In the genomic region with DNA sequence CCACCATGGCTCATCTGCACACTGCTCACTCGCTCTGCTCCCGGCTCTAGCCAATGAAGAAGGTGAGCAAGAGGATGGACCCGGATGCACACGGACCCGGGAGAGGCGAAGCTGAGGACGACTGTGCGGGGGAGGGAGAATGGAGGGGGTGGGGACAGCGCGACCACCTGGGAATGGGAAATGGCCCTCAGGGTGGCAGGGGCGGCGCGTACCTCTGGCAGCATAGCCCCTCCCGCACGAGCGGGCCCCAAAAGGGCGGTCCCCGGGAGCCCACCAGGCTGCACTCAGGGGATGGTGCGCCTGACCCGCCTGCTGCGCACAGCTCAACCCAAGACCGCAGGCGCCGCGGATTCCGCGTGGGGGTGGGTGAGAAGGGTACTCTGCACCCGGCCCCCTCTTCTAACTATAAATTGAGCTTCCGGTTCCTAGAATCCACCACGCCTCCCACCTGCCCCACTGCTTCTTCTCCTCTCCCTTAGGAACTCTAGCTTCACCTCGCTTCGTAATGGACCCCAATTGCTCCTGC, we compare ENCODE assay signal across 8 cellular contexts. TPM values are rescaled to one million over a fixed set of nuclear protein-coding genes. Genes with fewer than 3 reads are reported as not detected.
DNase-seq lines count a peak whose midpoint lies in the region; ATAC-seq, FAIRE-seq and TF ChIP-seq lines count a peak whose summit lies in the region.

No MANE protein-coding gene starts in this region.

- POLR2A ChIA-PET in K562 (lab: Yijun Ruan, JAX) = interaction anchor here (0.7 kb wide), 1 partner anchor 10 kb away, joined by 4 read pairs; no protein-coding TSS in a partner anchor
- POLR2A ChIA-PET in naive thymus-derived CD8-positive, alpha-beta T cell (lab: Charles Lee) = interaction anchor here (1.0 to 2.3 kb wide), 5 partner anchors 14 to 67 kb away, joined by 4 to 8 read pairs (median 5); a partner anchor contains a TSS

- H2AFZ ChIP-seq in K562 (ENCODE audit: low read depth, low read length) = no peak overlapping the region

- intact Hi-C loops in K562 (cut with micrococcal nuclease) = no loop called here
- intact Hi-C loops in transverse colon (cut with DNase I; ENCODE audit: low total_unique reads) = no loop called here

- H3K4me2 ChIP-seq in K562 (ENCODE audit: insufficient read depth, low read length) = peak overlapping the region; percentile 37; the same call in 1 of the 2 replicates

- in situ Hi-C loops in K562 (cut with MboI) (no loop called here), transverse colon (cut with MboI; ENCODE audit: low pct_ligation_motif_present in 1 of 4, low pct_unique_long_range_greater_than_20kb in 1 of 4, low sequenced_read_pairs in 3 of 4) (no loop called here), HAP-1 (cut with MboI; ENCODE audit: low sequenced_read_pairs) (no loop called here)

- peaks cover 5 to 25% (median 7%) of the 10 kb centered on the region in 5 donors for H3K27me3 Mint-ChIP-seq in naive thymus-derived CD8-positive, alpha-beta T cell

- peak overlapping the region; percentile 70 to 90 (median 81) for H3K4me3 Mint-ChIP-seq in naive thymus-derived CD8-positive, alpha-beta T cell

- no peaks in the 10 kb centered on the region for H3K36me3 Mint-ChIP-seq in naive thymus-derived CD8-positive, alpha-beta T cell

- H3K4me3 ChIP-seq in K562 = no peak overlapping the region
- peak overlapping the region in 3 of 4 donors; percentile 25 to 49 (median 30) for H3K4me3 ChIP-seq in transverse colon
- H3K4me3 ChIP-seq in HAP-1 = no peak overlapping the region
- no peak overlapping the region for H3K4me3 ChIP-seq in foreskin fibroblast (ENCODE audit: low read depth in 1 of 2, low read length in 2 of 2)

- H3K4me1 ChIP-seq in K562 (replicated peaks in 1 of 2; ENCODE audit: control insufficient read depth in 2 of 2, insufficient read depth in 2 of 2, low read length in 2 of 2) (peaks cover 0 to 6% of the 10 kb centered on the region in 2 experiments; a peak in 1 of 5 replicates), transverse colon (peaks cover 0 to 11% (median 7%) of the 10 kb centered on the region in 4 donors), HAP-1 (no peaks in the 10 kb centered on the region; the same call in 1 of the 2 replicates)

- no peak overlapping the region for H3K27ac ChIP-seq in K562 (ENCODE audit: extremely low read depth, low read depth, low read length)
- H3K27ac ChIP-seq in transverse colon = peak overlapping the region in 1 of 4 donors; percentile 14

- no peaks in the 10 kb centered on the region for H3K79me2 ChIP-seq in K562 (ENCODE audit: control insufficient read depth, insufficient read depth, low read length)

- no peaks in the 10 kb centered on the region for H3K9me3 ChIP-seq in K562 (replicated peaks; ENCODE audit: control insufficient read depth, insufficient read depth, low read depth, low read length)
- H3K9me3 ChIP-seq in transverse colon = no peaks in the 10 kb centered on the region
- H3K9me3 ChIP-seq in HAP-1 = no peaks in the 10 kb centered on the region

- CTCF ChIA-PET in K562 (lab: Yijun Ruan, JAX; ENCODE audit: low intra/inter-chr PET ratio) = interaction anchor here (0.5 kb wide), 1 partner anchor 24 kb away, joined by 5 read pairs; no protein-coding TSS in a partner anchor

- TF ChIP-seq CTCF in K562 (IDR thresholded peaks at IDR 0.05 in 2 of 3, conservative IDR thresholded peaks at IDR 0.05 in 1 of 3; ENCODE audit: insufficient read depth in 2 of 3, low read depth in 1 of 3, low read length in 3 of 3) (no peak), transverse colon (IDR thresholded peaks at IDR 0.05) (no peak), foreskin fibroblast (IDR thresholded peaks at IDR 0.05; ENCODE audit: low read depth, low read length) (no peak)

- H3K36me3 ChIP-seq in K562 (ENCODE audit: control insufficient read depth, insufficient read depth, low read length) (no peaks in the 10 kb centered on the region), transverse colon (no peaks in the 10 kb centered on the region), HAP-1 (replicated peaks) (no peaks in the 10 kb centered on the region)

- no peak for FAIRE-seq in K562 (lab: Jason Lieb, UNC)

- TF ChIP-seq RAD21 in K562 (CRISPR knock-in tag; conservative IDR thresholded peaks at IDR 0.05 in 1 of 2, IDR thresholded peaks at IDR 0.05 in 1 of 2) = no peak

- peak overlapping the region in 8 of 10 donors; percentile 53 to 88 (median 66) for H3K27ac Mint-ChIP-seq in naive thymus-derived CD8-positive, alpha-beta T cell

- no peaks in the 10 kb centered on the region for H3K9me1 ChIP-seq in K562 (ENCODE audit: control insufficient read depth, insufficient read depth, low read length)

- TF ChIP-seq POLR2A in K562 (conservative IDR thresholded peaks at IDR 0.05) = no peak
- TF ChIP-seq POLR2A in transverse colon (IDR thresholded peaks at IDR 0.05) = peak; percentile 63

- no peak overlapping the region for H3K9ac ChIP-seq in K562 (ENCODE audit: insufficient read depth in 1 of 2, low read depth in 2 of 2, low read length in 2 of 2)

- WGBS in K562 (ENCODE audit: insufficient coverage, low coverage, missing lambda C conversion rate) = 10% methylated on average over 31 of the region's 32 CpGs
- 0 to 13% methylated on average over 3 to 32 of the region's 32 CpGs for WGBS in transverse colon (ENCODE audit: low coverage in 1 of 2), 2 donors

- no peak for TF ChIP-seq EP300 in K562 (IDR thresholded peaks at IDR 0.05; ENCODE audit: low read length)
- TF ChIP-seq EP300 in transverse colon (IDR thresholded peaks at IDR 0.05; ENCODE audit: low read depth) = no peak

- DNase-seq in activated CD4-positive, CD25-positive, alpha-beta regulatory T cell treated with anti-CD3 and anti-CD28 coated beads, Interleukin-2, amount 50 U/mL, for 16 hours (ENCODE audit: low read depth, low spot score) = peak; percentile 16
- no peak for DNase-seq in activated CD4-positive, CD25-positive, alpha-beta regulatory T cell treated with anti-CD3 and anti-CD28 coated beads, Interleukin-2, amount 50 U/mL, for 72 hours
- DNase-seq in K562 (ENCODE audit: extremely low read depth in 1 of 4, low spot score in 3 of 4) (peak in 1 of 4 experiments; percentile 15), transverse colon (peak; percentile 19), NCI-H128 (lab: John Stamatoyannopoulos, UW; ENCODE audit: unreplicated experiment) (no peak), HAP-1 (ENCODE audit: low spot score in 2 of 2) (no peak), foreskin fibroblast (no peak)
- peak in 9 of 10 donors; percentile 38 to 75 (median 56) for DNase-seq in naive thymus-derived CD8-positive, alpha-beta T cell

- BruUV-seq in K562 (replicated peaks; lab: Mats Ljungman, UMichigan) = no TSS peak

- peaks cover 8 to 28% (median 19%) of the 10 kb centered on the region in 4 donors for H3K4me1 Mint-ChIP-seq in naive thymus-derived CD8-positive, alpha-beta T cell

- H3K9me3 Mint-ChIP-seq in naive thymus-derived CD8-positive, alpha-beta T cell = no peaks in the 10 kb centered on the region

- no peak; the same call in 2 of the 3 replicates for ATAC-seq in K562
- peak; percentile 93 to 96 for ATAC-seq in naive thymus-derived CD8-positive, alpha-beta T cell

- H3K27me3 ChIP-seq in K562 (ENCODE audit: control insufficient read depth in 2 of 2, insufficient read depth in 2 of 2, low read length in 2 of 2) = peaks cover 18 to 40% of the 10 kb centered on the region in 2 experiments
- H3K27me3 ChIP-seq in transverse colon = peaks cover 42% of the 10 kb centered on the region
- no peaks in the 10 kb centered on the region for H3K27me3 ChIP-seq in HAP-1 (ENCODE audit: low read depth)

- peaks cover 3% of the 10 kb centered on the region; the same call in 1 of the 2 replicates for H4K20me1 ChIP-seq in K562 (replicated peaks; ENCODE audit: control insufficient read depth, insufficient read depth, low read length)

RNA-seq across cellular contexts. Expression of a gene that starts 6.1 kb away (rescaled TPM):
- total RNA-seq in K562 (2011; cell fraction: chromatin; rRNA removed; ENCODE audit: low replicate concordance) = not detected in 2 replicates
- not detected in 2 replicates for total RNA-seq in K562 (2011; cell fraction: nucleolus; rRNA removed)
- not detected in 2 replicates for total RNA-seq in K562 (2011; cell fraction: nucleoplasm; rRNA removed)
- total RNA-seq in K562 (2014; rRNA removed) (not detected in 2 replicates), K562 (2014; rRNA removed; fragmentation: Illumina TruSeq; extraction: Trizol) (not detected in 2 replicates), K562 (2015; rRNA removed; fragmentation: Illumina TruSeq; extraction: Trizol) (not detected in 2 replicates), K562 (2021) (not detected in 2 replicates), transverse colon (100 to 1,000 TPM in 1 of 4 donors, 1 to 10 TPM in 2, not detected in 1; 3.0 to 526 (median 5.6) TPM)
- polyA plus RNA-seq in K562 (2011; rRNA removed) (0.13 and 0.49 TPM in 2 replicates), K562 (2014; fragmentation: Illumina TruSeq; extraction: Trizol) (not detected in 2 replicates), K562 (2014; fragmentation: Nextera tagmentation; extraction: Ambion mirVana) (under 1 TPM in 1 of 2 experiments, not detected in 1; 0.37 TPM), K562 (2014; rRNA removed) (not detected in 2 replicates)
- polyA plus RNA-seq in K562 (2011; cell fraction: cytosol; rRNA removed) = 0.83 TPM in 1 of 2 replicates, not detected in the other
- polyA plus RNA-seq in K562 (2011; cell fraction: nucleus; rRNA removed) = 0.28 and 0.62 TPM in 2 replicates
- polyA plus RNA-seq in K562 (2012) = 0.61 TPM in 1 of 2 replicates, not detected in the other
- polyA minus RNA-seq in K562 (2011; rRNA and poly(A)+ RNA removed) = not detected in 2 replicates
- polyA minus RNA-seq in K562 (2011; cell fraction: cytosol; rRNA and poly(A)+ RNA removed) = not detected in 2 replicates
- not detected in 2 replicates for polyA minus RNA-seq in K562 (2011; cell fraction: nucleus; rRNA and poly(A)+ RNA removed)
- total RNA-seq in naive thymus-derived CD8-positive, alpha-beta T cell = not detected
- not detected for polyA plus RNA-seq in naive thymus-derived CD8-positive, alpha-beta T cell

RNA-seq across cellular contexts. Expression of a gene that starts 6.5 kb away (rescaled TPM):
- 2.0 and 5.5 TPM in 2 replicates for total RNA-seq in K562 (2011; cell fraction: chromatin; rRNA removed; ENCODE audit: low replicate concordance)
- total RNA-seq in K562 (2011; cell fraction: nucleolus; rRNA removed) = 7.0 and 10.0 TPM in 2 replicates
- 13.2 and 13.4 TPM in 2 replicates for total RNA-seq in K562 (2011; cell fraction: nucleoplasm; rRNA removed)
- total RNA-seq in K562 (2014; rRNA removed) (6.0 and 8.3 TPM in 2 replicates), K562 (2014; rRNA removed; fragmentation: Illumina TruSeq; extraction: Trizol) (3.6 and 4.9 TPM in 2 replicates), K562 (2015; rRNA removed; fragmentation: Illumina TruSeq; extraction: Trizol) (8.6 and 8.7 TPM in 2 replicates), K562 (2021) (7.6 and 8.3 TPM in 2 replicates), transverse colon (100 to 1,000 TPM in 3 of 4 donors, 10 to 100 TPM in 1; 40.4 to 784 (median 274) TPM)
- polyA plus RNA-seq in K562 (2011; rRNA removed) (11.7 and 42.6 TPM in 2 replicates), K562 (2014; fragmentation: Illumina TruSeq; extraction: Trizol) (5.8 and 9.6 TPM in 2 replicates), K562 (2014; fragmentation: Nextera tagmentation; extraction: Ambion mirVana) (10 to 100 TPM; 20.4 to 22.8 TPM), K562 (2014; rRNA removed) (4.8 and 7.3 TPM in 2 replicates)
- polyA plus RNA-seq in K562 (2011; cell fraction: cytosol; rRNA removed) = 128 and 289 TPM in 2 replicates
- 21.5 and 37.0 TPM in 2 replicates for polyA plus RNA-seq in K562 (2011; cell fraction: nucleus; rRNA removed)
- polyA plus RNA-seq in K562 (2012) = 21.8 and 25.1 TPM in 2 replicates
- polyA minus RNA-seq in K562 (2011; rRNA and poly(A)+ RNA removed) = 25.5 and 27.7 TPM in 2 replicates
- polyA minus RNA-seq in K562 (2011; cell fraction: cytosol; rRNA and poly(A)+ RNA removed) = 24.8 and 27.7 TPM in 2 replicates
- polyA minus RNA-seq in K562 (2011; cell fraction: nucleus; rRNA and poly(A)+ RNA removed) = 4.0 and 18.7 TPM in 2 replicates
- total RNA-seq in naive thymus-derived CD8-positive, alpha-beta T cell = 10 to 100 TPM; 27.6 to 31.1 TPM
- 100 to 1,000 TPM; 185 to 201 (median 201) TPM for polyA plus RNA-seq in naive thymus-derived CD8-positive, alpha-beta T cell

RNA-seq across cellular contexts. Expression of a gene that starts 7.9 kb away (rescaled TPM):
- 0.81 TPM in 1 of 2 replicates, not detected in the other for total RNA-seq in K562 (2011; cell fraction: chromatin; rRNA removed; ENCODE audit: low replicate concordance)
- 1.3 TPM in 1 of 2 replicates, not detected in the other for total RNA-seq in K562 (2011; cell fraction: nucleolus; rRNA removed)
- 1.0 and 2.1 TPM in 2 replicates for total RNA-seq in K562 (2011; cell fraction: nucleoplasm; rRNA removed)
- total RNA-seq in K562 (2014; rRNA removed) = not detected in 2 replicates
- not detected in 2 replicates for total RNA-seq in K562 (2014; rRNA removed; fragmentation: Illumina TruSeq; extraction: Trizol)
- total RNA-seq in K562 (2015; rRNA removed; fragmentation: Illumina TruSeq; extraction: Trizol) = 0.69 TPM in 1 of 2 replicates, not detected in the other
- 0.89 and 1.7 TPM in 2 replicates for total RNA-seq in K562 (2021)
- 1.4 and 8.8 TPM in 2 replicates for polyA plus RNA-seq in K562 (2011; rRNA removed)
- 14.6 and 27.0 TPM in 2 replicates for polyA plus RNA-seq in K562 (2011; cell fraction: cytosol; rRNA removed)
- 1.8 and 6.0 TPM in 2 replicates for polyA plus RNA-seq in K562 (2011; cell fraction: nucleus; rRNA removed)
- 1.3 and 6.1 TPM in 2 replicates for polyA plus RNA-seq in K562 (2012)
- polyA plus RNA-seq in K562 (2014; fragmentation: Illumina TruSeq; extraction: Trizol) = not detected in 2 replicates
- under 1 TPM; 0.28 TPM for polyA plus RNA-seq in K562 (2014; fragmentation: Nextera tagmentation; extraction: Ambion mirVana)
- polyA plus RNA-seq in K562 (2014; rRNA removed) = 2.8 TPM in 1 of 2 replicates, not detected in the other
- 0.84 and 2.2 TPM in 2 replicates for polyA minus RNA-seq in K562 (2011; rRNA and poly(A)+ RNA removed)
- not detected in 2 replicates for polyA minus RNA-seq in K562 (2011; cell fraction: cytosol; rRNA and poly(A)+ RNA removed)
- not detected in 2 replicates for polyA minus RNA-seq in K562 (2011; cell fraction: nucleus; rRNA and poly(A)+ RNA removed)
- total RNA-seq in naive thymus-derived CD8-positive, alpha-beta T cell = not detected
- polyA plus RNA-seq in naive thymus-derived CD8-positive, alpha-beta T cell = under 1 TPM in 1 of 3 donors, not detected in 2; 0.74 TPM
- total RNA-seq in transverse colon = 1,000 to 10,000 TPM in 1 of 4 donors, 100 to 1,000 TPM in 1, 10 to 100 TPM in 2; 21.0 to 1,835 (median 81.0) TPM

RNA-seq across cellular contexts. Expression of a gene that starts 18.0 kb away (rescaled TPM):
- not detected in 2 replicates for total RNA-seq in K562 (2011; cell fraction: chromatin; rRNA removed; ENCODE audit: low replicate concordance)
- total RNA-seq in K562 (2011; cell fraction: nucleolus; rRNA removed) = 0.17 TPM in 1 of 2 replicates, not detected in the other
- not detected in 2 replicates for total RNA-seq in K562 (2011; cell fraction: nucleoplasm; rRNA removed)
- 0.68 TPM in 1 of 2 replicates, not detected in the other for total RNA-seq in K562 (2014; rRNA removed)
- not detected in 2 replicates for total RNA-seq in K562 (2014; rRNA removed; fragmentation: Illumina TruSeq; extraction: Trizol)
- 0.38 TPM in 1 of 2 replicates, not detected in the other for total RNA-seq in K562 (2015; rRNA removed; fragmentation: Illumina TruSeq; extraction: Trizol)
- 0.38 TPM in 1 of 2 replicates, not detected in the other for total RNA-seq in K562 (2021)
- 0.28 and 0.35 TPM in 2 replicates for polyA plus RNA-seq in K562 (2011; rRNA removed)
- 0.84 and 1.00 TPM in 2 replicates for polyA plus RNA-seq in K562 (2011; cell fraction: cytosol; rRNA removed)
- 0.17 and 0.38 TPM in 2 replicates for polyA plus RNA-seq in K562 (2011; cell fraction: nucleus; rRNA removed)
- 0.40 and 0.78 TPM in 2 replicates for polyA plus RNA-seq in K562 (2012)
- polyA plus RNA-seq in K562 (2014; fragmentation: Illumina TruSeq; extraction: Trizol) = not detected in 2 replicates
- polyA plus RNA-seq in K562 (2014; fragmentation: Nextera tagmentation; extraction: Ambion mirVana) = under 1 TPM in 1 of 2 experiments, not detected in 1; 0.18 TPM
- 0.23 TPM in 1 of 2 replicates, not detected in the other for polyA plus RNA-seq in K562 (2014; rRNA removed)
- polyA minus RNA-seq in K562 (2011; rRNA and poly(A)+ RNA removed) = not detected in 2 replicates
- not detected in 2 replicates for polyA minus RNA-seq in K562 (2011; cell fraction: cytosol; rRNA and poly(A)+ RNA removed)
- polyA minus RNA-seq in K562 (2011; cell fraction: nucleus; rRNA and poly(A)+ RNA removed) = not detected in 2 replicates
- 10 to 100 TPM; 18.4 to 18.9 TPM for total RNA-seq in naive thymus-derived CD8-positive, alpha-beta T cell
- polyA plus RNA-seq in naive thymus-derived CD8-positive, alpha-beta T cell = 10 to 100 TPM; 82.3 to 97.4 (median 94.2) TPM
- 10 to 100 TPM in 3 of 4 donors, 1 to 10 TPM in 1; 6.8 to 54.5 (median 18.9) TPM for total RNA-seq in transverse colon

RNA-seq across cellular contexts. Expression of a gene that starts 24.1 kb away (rescaled TPM):
- total RNA-seq in K562 (2011; cell fraction: chromatin; rRNA removed; ENCODE audit: low replicate concordance) = not detected in 2 replicates
- not detected in 2 replicates for total RNA-seq in K562 (2011; cell fraction: nucleolus; rRNA removed)
- total RNA-seq in K562 (2011; cell fraction: nucleoplasm; rRNA removed) = not detected in 2 replicates
- total RNA-seq in K562 (2014; rRNA removed) = not detected in 2 replicates
- total RNA-seq in K562 (2014; rRNA removed; fragmentation: Illumina TruSeq; extraction: Trizol) = not detected in 2 replicates
- not detected in 2 replicates for total RNA-seq in K562 (2015; rRNA removed; fragmentation: Illumina TruSeq; extraction: Trizol)
- total RNA-seq in K562 (2021) = not detected in 2 replicates
- not detected in 2 replicates for polyA plus RNA-seq in K562 (2011; rRNA removed)
- not detected in 2 replicates for polyA plus RNA-seq in K562 (2011; cell fraction: cytosol; rRNA removed)
- polyA plus RNA-seq in K562 (2011; cell fraction: nucleus; rRNA removed) = not detected in 2 replicates
- not detected in 2 replicates for polyA plus RNA-seq in K562 (2012)
- polyA plus RNA-seq in K562 (2014; fragmentation: Illumina TruSeq; extraction: Trizol) = not detected in 2 replicates
- not detected for polyA plus RNA-seq in K562 (2014; fragmentation: Nextera tagmentation; extraction: Ambion mirVana)
- polyA plus RNA-seq in K562 (2014; rRNA removed) = not detected in 2 replicates
- not detected in 2 replicates for polyA minus RNA-seq in K562 (2011; rRNA and poly(A)+ RNA removed)
- polyA minus RNA-seq in K562 (2011; cell fraction: cytosol; rRNA and poly(A)+ RNA removed) = not detected in 2 replicates
- not detected in 2 replicates for polyA minus RNA-seq in K562 (2011; cell fraction: nucleus; rRNA and poly(A)+ RNA removed)
- total RNA-seq in naive thymus-derived CD8-positive, alpha-beta T cell = not detected
- polyA plus RNA-seq in naive thymus-derived CD8-positive, alpha-beta T cell = not detected
- not detected for total RNA-seq in transverse colon

Comparison
In these comparisons a context has a peak if more than half of its experiments do, and no peak if none do; other contexts are left out.
1. DNase-seq: peak in activated CD4-positive, CD25-positive, alpha-beta regulatory T cell treated with anti-CD3 and anti-CD28 coated beads, Interleukin-2, amount 50 U/mL, for 16 hours (single experiment), naive thymus-derived CD8-positive, alpha-beta T cell (9 of 10) and transverse colon (single experiment); none in activated CD4-positive, CD25-positive, alpha-beta regulatory T cell treated with anti-CD3 and anti-CD28 coated beads, Interleukin-2, amount 50 U/mL, for 72 hours (single experiment), NCI-H128 (single experiment), HAP-1 (0 of 2) and foreskin fibroblast (0 of 2).
2. H3K4me3 ChIP-seq: peak in transverse colon (3 of 4); none in K562 (single experiment), HAP-1 (single experiment) and foreskin fibroblast (0 of 2).
3. RNA of a gene that starts 7.9 kb away (total RNA-seq): 21.0 to 1,835 TPM in transverse colon; 0.69 to 2.1 TPM in K562 and not detected in naive thymus-derived CD8-positive, alpha-beta T cell; every median in the first group is over 4 times any median in the second.